Comparison of ENCODE assay signal across 23 cellular contexts in genomic region chr19:51114087-51114714, GRCh38. TPM values are rescaled to one million over a fixed set of nuclear protein-coding genes. Genes with fewer than 3 reads are reported as not detected.
DNase-seq lines count a peak whose midpoint lies in the region; FAIRE-seq and TF ChIP-seq lines count a peak whose summit lies in the region.
"Had no signal": no experiment of that assay in that cellular context is flagged by ENCODE, and none has a peak within 500 bp of the region (broad histone marks: within the 10 kb centered on the region; RNA-seq: fewer than 3 reads in every experiment).

No MANE protein-coding gene starts in this region.

- H3K9me3 ChIP-seq in neural progenitor cell (ENCODE audit: low read depth): no peaks in the 10 kb centered on the region
- H3K9me3 ChIP-seq: gastroesophageal sphincter had no signal

- FAIRE-seq in GM12891 (lab: Jason Lieb, UNC): no peak
- FAIRE-seq: colon had no signal

- H3K4me3 Mint-ChIP-seq in activated naive CD8-positive, alpha-beta T cell: peak overlapping the region; percentile 30
- no peak overlapping the region for H3K4me3 Mint-ChIP-seq in neural progenitor cell
- H3K4me3 Mint-ChIP-seq: memory B cell had no signal

- no peak overlapping the region for H3K4me3 ChIP-seq in neural progenitor cell
- H3K4me3 ChIP-seq: gastroesophageal sphincter had no signal

- no peaks in the 10 kb centered on the region for H3K4me1 ChIP-seq in neural progenitor cell
- H3K4me1 ChIP-seq: gastroesophageal sphincter had no signal

- no peaks in the 10 kb centered on the region for H3K36me3 ChIP-seq in neural progenitor cell
- H3K36me3 ChIP-seq: gastroesophageal sphincter had no signal

- peaks cover 74% of the 10 kb centered on the region for H3K27me3 ChIP-seq in neural progenitor cell

- no peaks in the 10 kb centered on the region for H3K27me3 Mint-ChIP-seq in activated naive CD8-positive, alpha-beta T cell
- H3K27me3 Mint-ChIP-seq in neural progenitor cell (ENCODE audit: insufficient read depth, low read depth): peaks cover 10% of the 10 kb centered on the region

- H3F3A ChIP-seq in neural progenitor cell (ENCODE audit: low read depth): no peaks in the 10 kb centered on the region

- H3K27ac ChIP-seq in neural progenitor cell: no peak overlapping the region
- H3K27ac ChIP-seq: 22Rv1, epithelial cell of prostate, gastroesophageal sphincter had no signal

- no peaks in the 10 kb centered on the region for H3K79me2 ChIP-seq in neural progenitor cell (ENCODE audit: low read depth)

- H3K27ac Mint-ChIP-seq in activated naive CD8-positive, alpha-beta T cell: peak overlapping the region; percentile 80
- no peak overlapping the region for H3K27ac Mint-ChIP-seq in neural progenitor cell
- H3K27ac Mint-ChIP-seq: memory B cell had no signal

- no peak for TF ChIP-seq CTCF in neural progenitor cell (IDR thresholded peaks at IDR 0.05)

- H3K9ac ChIP-seq in neural progenitor cell: no peak overlapping the region

- peak; percentile 61 for DNase-seq in SIG-M5 treated with dmso at 0.1 percent for 504 hours (lab: John Stamatoyannopoulos, UW; ENCODE audit: unreplicated experiment)
- no peak for DNase-seq in SIG-M5 (lab: John Stamatoyannopoulos, UW)
- peak; percentile 28 to 89 for DNase-seq in NOMO-1 (lab: John Stamatoyannopoulos, UW; ENCODE audit: unreplicated experiment in 2 of 2)
- DNase-seq in pons (ENCODE audit: low spot score): peak; percentile 37
- no peak for DNase-seq in NCI-H82 treated with DMSO at 0.1 percent for 48 hours (lab: John Stamatoyannopoulos, UW; ENCODE audit: unreplicated experiment)
- no peak for DNase-seq in GM12891 (ENCODE audit: insufficient read length, low spot score)
- no peak for DNase-seq in neural progenitor cell (ENCODE audit: low spot score)
- DNase-seq: anterior cingulate cortex, EL, Karpas-422, NCI-H1694, NCI-H446, substantia nigra had no signal

- no peaks in the 10 kb centered on the region for H3K9me3 Mint-ChIP-seq in activated naive CD8-positive, alpha-beta T cell (ENCODE audit: low read depth)
- no peaks in the 10 kb centered on the region for H3K9me3 Mint-ChIP-seq in neural progenitor cell
- H3K9me3 Mint-ChIP-seq: memory B cell had no signal

- no peak overlapping the region for H3K4me2 ChIP-seq in neural progenitor cell

- TF ChIP-seq POLR2A in GM12891 (IDR thresholded peaks at IDR 0.05; ENCODE audit: low read depth, low read length): no peak

- no peaks in the 10 kb centered on the region for H3K36me3 Mint-ChIP-seq in activated naive CD8-positive, alpha-beta T cell
- no peaks in the 10 kb centered on the region for H3K36me3 Mint-ChIP-seq in neural progenitor cell

- no peak overlapping the region for H2AFZ ChIP-seq in neural progenitor cell (replicated peaks)

- H3K4me1 Mint-ChIP-seq in activated naive CD8-positive, alpha-beta T cell (ENCODE audit: low read depth): peaks cover 38% of the 10 kb centered on the region
- no peaks in the 10 kb centered on the region for H3K4me1 Mint-ChIP-seq in neural progenitor cell
- H3K4me1 Mint-ChIP-seq: memory B cell had no signal

- no peaks in the 10 kb centered on the region for H4K20me1 ChIP-seq in neural progenitor cell (ENCODE audit: low read depth)

TF ChIP-seq in GM12891, 5 proteins besides CTCF, POLR2A, EP300 and RAD21:
- no peak for TF ChIP-seq POU2F2 (IDR thresholded peaks at IDR 0.05; ENCODE audit: low read depth, low read length)

RNA-seq across cellular contexts. Expression of gene CTU1, which starts 6.0 kb away (rescaled TPM):
- 1.7 TPM for polyA plus RNA-seq in GM12891 (2012; ENCODE audit: low read depth, missing spikeins)
- total RNA-seq in neural progenitor cell (ENCODE audit: low replicate concordance): 0.24 and 5.6 TPM in 2 replicates

RNA-seq across cellular contexts. Expression of gene SIGLEC9, which starts 10.5 kb away (rescaled TPM):
- not detected for polyA plus RNA-seq in GM12891 (2012; ENCODE audit: low read depth, missing spikeins)
- not detected in 2 replicates for total RNA-seq in neural progenitor cell (ENCODE audit: low replicate concordance)
- total RNA-seq: H4, OCI-LY7 had no signal
- polyA plus RNA-seq: neural cell had no signal

RNA-seq across cellular contexts. Expression of gene SIGLEC7, which starts 27.9 kb away (rescaled TPM):
- not detected for polyA plus RNA-seq in GM12891 (2012; ENCODE audit: low read depth, missing spikeins)
- not detected in 2 replicates for total RNA-seq in neural progenitor cell (ENCODE audit: low replicate concordance)
- total RNA-seq: activated CD8-positive, alpha-beta memory T cell treated with anti-CD3 and anti-CD28 coated beads for 36 hours; H4; OCI-LY7 had no signal
- polyA plus RNA-seq: neural cell had no signal

RNA-seq across cellular contexts. Expression of gene KLK14, which starts 31.5 kb away (rescaled TPM):
- polyA plus RNA-seq in GM12891 (2012; ENCODE audit: low read depth, missing spikeins): 0.10 TPM
- total RNA-seq in neural progenitor cell (ENCODE audit: low replicate concordance): not detected in 2 replicates
- total RNA-seq: gastroesophageal sphincter, H4 had no signal
- polyA plus RNA-seq: neural cell had no signal

RNA-seq across cellular contexts. Expression of gene KLK13, which starts 49.3 kb away (rescaled TPM):
- polyA plus RNA-seq in GM12891 (2012; ENCODE audit: low read depth, missing spikeins): not detected
- total RNA-seq in neural progenitor cell (ENCODE audit: low replicate concordance): not detected in 2 replicates
- total RNA-seq: activated CD8-positive, alpha-beta memory T cell treated with anti-CD3 and anti-CD28 coated beads for 36 hours; H4; OCI-LY7 had no signal
- polyA plus RNA-seq: neural cell had no signal

Comparison
In these comparisons a context has a peak if more than half of its experiments do, and no peak if none do; other contexts are left out.
1. DNase-seq: peak in SIG-M5 treated with dmso at 0.1 percent for 504 hours (single experiment), NOMO-1 (2 of 2) and pons (single experiment); none in SIG-M5 (single experiment), NCI-H82 treated with DMSO at 0.1 percent for 48 hours (single experiment), GM12891 (single experiment) and neural progenitor cell (single experiment).